Comparison of ENCODE assay signal across 8 cellular contexts in genomic region chr2:183079335-183079775, GRCh38. TPM values are rescaled to one million over a fixed set of nuclear protein-coding genes. Genes with fewer than 3 reads are reported as not detected.
DNase-seq lines count a peak whose midpoint lies in the region; ATAC-seq lines count a peak whose summit lies in the region.

No MANE protein-coding gene starts in this region.

- H3K4me3 Mint-ChIP-seq in activated T-helper 17 cell treated with anti-CD3 and anti-CD28 coated beads, Interleukin-2, amount 50 U/mL, for 72 hours = peak overlapping the region; percentile 96
- H3K4me3 Mint-ChIP-seq in stimulated activated effector memory CD8-positive, alpha-beta T cell treated with anti-CD3 and anti-CD28 coated beads, Interleukin-12 subunit alpha, Interleukin-12 subunit beta, amount 100 ng/mL, for 72 hours = peak overlapping the region; percentile 83

- no peak overlapping the region for H3K9ac ChIP-seq in iPS-15b (ENCODE audit: low read depth, low read length)

- no peaks in the 10 kb centered on the region for H3K9me3 ChIP-seq in iPS-15b (ENCODE audit: control insufficient read depth, insufficient read depth, low read length)

- H3K4me1 ChIP-seq in iPS-15b (ENCODE audit: control insufficient read depth, insufficient read depth, low read length) = no peaks in the 10 kb centered on the region

- no peaks in the 10 kb centered on the region for H3K27me3 Mint-ChIP-seq in activated T-helper 17 cell treated with anti-CD3 and anti-CD28 coated beads, Interleukin-2, amount 50 U/mL, for 72 hours

- peak overlapping the region; percentile 77 for H3K4me3 ChIP-seq in iPS-15b (ENCODE audit: low read depth, low read length)

- ATAC-seq in GM18858 (IDR thresholded peaks at IDR 0.05; ENCODE audit: unreplicated experiment) (peak; percentile 21), HG03066 (IDR thresholded peaks at IDR 0.05; ENCODE audit: low read depth, unreplicated experiment) (peak; percentile 23), GM21423 (IDR thresholded peaks at IDR 0.05; ENCODE audit: unreplicated experiment) (no peak), GM18511 (IDR thresholded peaks at IDR 0.05; ENCODE audit: unreplicated experiment) (no peak)
- no peak for ATAC-seq in activated T-helper 17 cell treated with anti-CD3 and anti-CD28 coated beads, Interleukin-2, amount 50 U/mL, for 72 hours (replicated peaks)
- no peak for ATAC-seq in stimulated activated effector memory CD8-positive, alpha-beta T cell treated with anti-CD3 and anti-CD28 coated beads, Interleukin-12 subunit alpha, Interleukin-12 subunit beta, amount 100 ng/mL, for 72 hours

- H3K4me1 Mint-ChIP-seq in activated T-helper 17 cell treated with anti-CD3 and anti-CD28 coated beads, Interleukin-2, amount 50 U/mL, for 72 hours = peaks cover 6% of the 10 kb centered on the region
- no peaks in the 10 kb centered on the region for H3K4me1 Mint-ChIP-seq in stimulated activated effector memory CD8-positive, alpha-beta T cell treated with anti-CD3 and anti-CD28 coated beads, Interleukin-12 subunit alpha, Interleukin-12 subunit beta, amount 100 ng/mL, for 72 hours

- H3K36me3 ChIP-seq in iPS-15b (ENCODE audit: control insufficient read depth, insufficient read depth, low read length) = no peaks in the 10 kb centered on the region

- no peaks in the 10 kb centered on the region for H3K36me3 Mint-ChIP-seq in activated T-helper 17 cell treated with anti-CD3 and anti-CD28 coated beads, Interleukin-2, amount 50 U/mL, for 72 hours (ENCODE audit: low read depth)
- no peaks in the 10 kb centered on the region for H3K36me3 Mint-ChIP-seq in stimulated activated effector memory CD8-positive, alpha-beta T cell treated with anti-CD3 and anti-CD28 coated beads, Interleukin-12 subunit alpha, Interleukin-12 subunit beta, amount 100 ng/mL, for 72 hours

- H3K9me3 Mint-ChIP-seq in activated T-helper 17 cell treated with anti-CD3 and anti-CD28 coated beads, Interleukin-2, amount 50 U/mL, for 72 hours = no peaks in the 10 kb centered on the region
- H3K9me3 Mint-ChIP-seq in stimulated activated effector memory CD8-positive, alpha-beta T cell treated with anti-CD3 and anti-CD28 coated beads, Interleukin-12 subunit alpha, Interleukin-12 subunit beta, amount 100 ng/mL, for 72 hours = no peaks in the 10 kb centered on the region

- DNase-seq in stimulated activated effector memory CD8-positive, alpha-beta T cell treated with anti-CD3 and anti-CD28 coated beads, Interleukin-12 subunit alpha, Interleukin-12 subunit beta, amount 100 ng/mL, for 72 hours (ENCODE audit: low spot score in 2 of 2) = no peak
- DNase-seq in stimulated activated CD8-positive, alpha-beta memory T cell treated with anti-CD3 and anti-CD28 coated beads, Interleukin-4, amount 100 ng/mL, for 48 hours = no peak

- peak overlapping the region; percentile 88 for H3K27ac Mint-ChIP-seq in activated T-helper 17 cell treated with anti-CD3 and anti-CD28 coated beads, Interleukin-2, amount 50 U/mL, for 72 hours
- H3K27ac Mint-ChIP-seq in stimulated activated effector memory CD8-positive, alpha-beta T cell treated with anti-CD3 and anti-CD28 coated beads, Interleukin-12 subunit alpha, Interleukin-12 subunit beta, amount 100 ng/mL, for 72 hours = peak overlapping the region; percentile 76

- no peaks in the 10 kb centered on the region for H3K27me3 ChIP-seq in iPS-15b (ENCODE audit: control insufficient read depth, insufficient read depth, low read length)

RNA-seq across cellular contexts. Expression of gene DUSP19, which starts 0.8 kb away (rescaled TPM):
- 1 to 10 TPM; 1.6 to 2.1 TPM for total RNA-seq in activated T-helper 17 cell treated with anti-CD3 and anti-CD28 coated beads, Interleukin-2, amount 50 U/mL, for 72 hours

RNA-seq across cellular contexts. Expression of gene NCKAP1, which starts 41.1 kb away (rescaled TPM):
- total RNA-seq in activated T-helper 17 cell treated with anti-CD3 and anti-CD28 coated beads, Interleukin-2, amount 50 U/mL, for 72 hours = 1 to 10 TPM; 7.6 to 8.4 TPM

RNA-seq across cellular contexts. Expression of gene NUP35, which starts 44.9 kb away (rescaled TPM):
- total RNA-seq in activated T-helper 17 cell treated with anti-CD3 and anti-CD28 coated beads, Interleukin-2, amount 50 U/mL, for 72 hours = 10 to 100 TPM; 30.6 to 33.2 TPM

Comparison
In these comparisons a context has a peak if more than half of its experiments do, and no peak if none do; other contexts are left out.
1. ATAC-seq: peak in GM18858 (single experiment) and HG03066 (single experiment); none in activated T-helper 17 cell treated with anti-CD3 and anti-CD28 coated beads, Interleukin-2, amount 50 U/mL, for 72 hours (single experiment), stimulated activated effector memory CD8-positive, alpha-beta T cell treated with anti-CD3 and anti-CD28 coated beads, Interleukin-12 subunit alpha, Interleukin-12 subunit beta, amount 100 ng/mL, for 72 hours (single experiment), GM21423 (single experiment) and GM18511 (single experiment).